In the genomic region with DNA sequence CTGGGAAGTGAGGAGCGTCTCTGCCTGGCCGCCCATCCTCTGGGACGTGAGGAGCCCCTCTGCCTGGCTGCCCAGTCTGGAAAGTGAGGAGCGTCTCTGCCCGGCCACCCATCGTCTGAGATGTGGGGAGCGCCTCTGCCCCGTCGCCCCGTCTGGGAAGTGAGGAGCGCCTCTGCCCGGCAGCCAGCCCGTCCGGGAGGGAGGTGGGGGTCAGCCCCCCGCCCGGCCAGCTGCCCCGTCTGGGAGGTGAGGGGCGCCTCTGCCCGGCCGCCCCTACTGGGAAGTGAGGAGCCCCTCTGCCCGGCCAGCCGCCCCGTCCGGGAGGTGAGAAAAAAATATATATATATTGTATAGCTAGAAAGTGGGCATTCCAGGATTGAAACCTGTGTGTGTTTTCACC, we compare ENCODE assay signal across 3 cellular contexts. TPM values are rescaled to one million over a fixed set of nuclear protein-coding genes. Genes with fewer than 3 reads are reported as not detected.
"Had no signal": no experiment of that assay in that cellular context is flagged by ENCODE, and none has a peak within 500 bp of the region (broad histone marks: within the 10 kb centered on the region; RNA-seq: fewer than 3 reads in every experiment).

No MANE protein-coding gene starts in this region.

RNA-seq across cellular contexts. Expression of gene LHFPL4, which starts 6.4 kb away (rescaled TPM):
- total RNA-seq: LHCN-M2, MCF 10A, NCI-H460 had no signal
